ENCODE assay signal across 1 cellular context in the genomic region with DNA sequence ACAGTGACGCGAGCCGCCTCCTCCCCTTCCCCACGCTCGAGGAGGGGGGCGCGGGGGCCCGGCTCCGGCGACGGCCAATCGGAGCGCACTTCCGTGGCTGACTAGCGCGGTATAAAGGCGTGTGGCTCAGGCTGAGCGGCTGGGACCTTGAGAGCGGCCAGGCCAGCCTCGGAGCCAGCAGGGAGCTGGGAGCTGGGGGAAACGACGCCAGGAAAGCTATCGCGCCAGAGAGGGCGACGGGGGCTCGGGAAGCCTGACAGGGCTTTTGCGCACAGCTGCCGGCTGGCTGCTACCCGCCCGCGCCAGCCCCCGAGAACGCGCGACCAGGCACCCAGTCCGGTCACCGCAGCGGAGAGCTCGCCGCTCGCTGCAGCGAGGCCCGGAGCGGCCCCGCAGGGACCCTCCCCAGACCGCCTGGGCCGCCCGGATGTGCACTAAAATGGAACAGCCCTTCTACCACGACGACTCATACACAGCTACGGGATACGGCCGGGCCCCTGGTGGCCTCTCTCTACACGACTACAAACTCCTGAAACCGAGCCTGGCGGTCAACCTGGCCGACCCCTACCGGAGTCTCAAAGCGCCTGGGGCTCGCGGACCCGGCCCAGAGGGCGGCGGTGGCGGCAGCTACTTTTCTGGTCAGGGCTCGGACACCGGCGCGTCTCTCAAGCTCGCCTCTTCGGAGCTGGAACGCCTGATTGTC.
A peak's percentile ranks its signal among the peaks of the same experiment; 100 is the strongest.
TF ChIP-seq lines count a peak whose summit lies in the region.

A gene (plus strand): TSS at position 142 of the 703 bp plus-strand sequence. CDS start 286 bp downstream, at position 428.

TF ChIP-seq in K562, 482 proteins besides CTCF, POLR2A, EP300 and RAD21 (continued from another document and continues in another):
- TF ChIP-seq ETV6 (IDR thresholded peaks at IDR 0.05; ENCODE audit: borderline replicate concordance in 1 of 2, low read depth in 2 of 2, low read length in 1 of 2), result no peak
- peak; percentile 73; the same call in 1 of the 2 replicates for TF ChIP-seq ETV6 (CRISPR knock-in tag; IDR thresholded peaks at IDR 0.05; ENCODE audit: borderline replicate concordance)
- TF ChIP-seq, protein P1, sequence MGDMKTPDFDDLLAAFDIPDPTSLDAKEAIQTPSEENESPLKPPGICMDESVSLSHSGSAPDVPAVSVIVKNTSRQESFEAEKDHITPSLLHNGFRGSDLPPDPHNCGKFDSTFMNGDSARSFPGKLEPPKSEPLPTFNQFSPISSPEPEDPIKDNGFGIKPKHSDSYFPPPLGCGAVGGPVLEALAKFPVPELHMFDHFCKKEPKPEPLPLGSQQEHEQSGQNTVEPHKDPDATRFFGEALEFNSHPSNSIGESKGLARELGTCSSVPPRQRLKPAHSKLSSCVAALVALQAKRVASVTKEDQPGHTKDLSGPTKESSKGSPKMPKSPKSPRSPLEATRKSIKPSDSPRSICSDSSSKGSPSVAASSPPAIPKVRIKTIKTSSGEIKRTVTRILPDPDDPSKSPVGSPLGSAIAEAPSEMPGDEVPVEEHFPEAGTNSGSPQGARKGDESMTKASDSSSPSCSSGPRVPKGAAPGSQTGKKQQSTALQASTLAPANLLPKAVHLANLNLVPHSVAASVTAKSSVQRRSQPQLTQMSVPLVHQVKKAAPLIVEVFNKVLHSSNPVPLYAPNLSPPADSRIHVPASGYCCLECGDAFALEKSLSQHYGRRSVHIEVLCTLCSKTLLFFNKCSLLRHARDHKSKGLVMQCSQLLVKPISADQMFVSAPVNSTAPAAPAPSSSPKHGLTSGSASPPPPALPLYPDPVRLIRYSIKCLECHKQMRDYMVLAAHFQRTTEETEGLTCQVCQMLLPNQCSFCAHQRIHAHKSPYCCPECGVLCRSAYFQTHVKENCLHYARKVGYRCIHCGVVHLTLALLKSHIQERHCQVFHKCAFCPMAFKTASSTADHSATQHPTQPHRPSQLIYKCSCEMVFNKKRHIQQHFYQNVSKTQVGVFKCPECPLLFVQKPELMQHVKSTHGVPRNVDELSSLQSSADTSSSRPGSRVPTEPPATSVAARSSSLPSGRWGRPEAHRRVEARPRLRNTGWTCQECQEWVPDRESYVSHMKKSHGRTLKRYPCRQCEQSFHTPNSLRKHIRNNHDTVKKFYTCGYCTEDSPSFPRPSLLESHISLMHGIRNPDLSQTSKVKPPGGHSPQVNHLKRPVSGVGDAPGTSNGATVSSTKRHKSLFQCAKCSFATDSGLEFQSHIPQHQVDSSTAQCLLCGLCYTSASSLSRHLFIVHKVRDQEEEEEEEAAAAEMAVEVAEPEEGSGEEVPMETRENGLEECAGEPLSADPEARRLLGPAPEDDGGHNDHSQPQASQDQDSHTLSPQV (IDR thresholded peaks at IDR 0.05), result no peak
- no peak for TF ChIP-seq ZNF766 (CRISPR knock-in tag; conservative IDR thresholded peaks at IDR 0.05)
- TF ChIP-seq ZNF444 (CRISPR knock-in tag; IDR thresholded peaks at IDR 0.05), result no peak
- no peak for TF ChIP-seq C11orf30 (IDR thresholded peaks at IDR 0.05; ENCODE audit: low read depth)
- TF ChIP-seq, protein P2, sequence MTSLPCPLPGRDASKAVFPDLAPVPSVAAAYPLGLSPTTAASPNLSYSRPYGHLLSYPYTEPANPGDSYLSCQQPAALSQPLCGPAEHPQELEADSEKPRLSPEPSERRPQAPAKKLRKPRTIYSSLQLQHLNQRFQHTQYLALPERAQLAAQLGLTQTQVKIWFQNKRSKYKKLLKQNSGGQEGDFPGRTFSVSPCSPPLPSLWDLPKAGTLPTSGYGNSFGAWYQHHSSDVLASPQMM (CRISPR knock-in tag; IDR thresholded peaks at IDR 0.05), result no peak
- TF ChIP-seq TAL1 (IDR thresholded peaks at IDR 0.05), result no peak
- peak; percentile 74 for TF ChIP-seq JUND (IDR thresholded peaks at IDR 0.05; ENCODE audit: borderline replicate concordance, low read depth, low read length)
- no peak; the same call in 2 of the 3 replicates for TF ChIP-seq JUND (tag; IDR thresholded peaks at IDR 0.05; ENCODE audit: borderline replicate concordance, low read depth, low read length)
- TF ChIP-seq CBX5 (IDR thresholded peaks at IDR 0.05; ENCODE audit: borderline replicate concordance, low read depth), result 0 out of 2 replicates have a peak, but pooled peaks have one; percentile 22
- peak; percentile 68 for TF ChIP-seq PCBP2 (IDR thresholded peaks at IDR 0.05; ENCODE audit: low read depth, low read length, poor library complexity, severe bottlenecking)
- 0 out of 2 replicates have a peak, but pooled peaks have one; percentile 6 for TF ChIP-seq RFX5 (IDR thresholded peaks at IDR 0.05; ENCODE audit: low read depth, low read length)
- no peak for TF ChIP-seq ZNF695 (CRISPR knock-in tag; IDR thresholded peaks at IDR 0.05)
- TF ChIP-seq ZNF717 (CRISPR knock-in tag; IDR thresholded peaks at IDR 0.05), result no peak
- TF ChIP-seq, protein P3, sequence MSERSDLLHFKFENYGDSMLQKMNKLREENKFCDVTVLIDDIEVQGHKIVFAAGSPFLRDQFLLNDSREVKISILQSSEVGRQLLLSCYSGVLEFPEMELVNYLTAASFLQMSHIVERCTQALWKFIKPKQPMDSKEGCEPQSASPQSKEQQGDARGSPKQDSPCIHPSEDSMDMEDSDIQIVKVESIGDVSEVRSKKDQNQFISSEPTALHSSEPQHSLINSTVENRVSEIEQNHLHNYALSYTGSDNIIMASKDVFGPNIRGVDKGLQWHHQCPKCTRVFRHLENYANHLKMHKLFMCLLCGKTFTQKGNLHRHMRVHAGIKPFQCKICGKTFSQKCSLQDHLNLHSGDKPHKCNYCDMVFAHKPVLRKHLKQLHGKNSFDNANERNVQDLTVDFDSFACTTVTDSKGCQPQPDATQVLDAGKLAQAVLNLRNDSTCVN (CRISPR knock-in tag; IDR thresholded peaks at IDR 0.05), result 0 out of 2 replicates have a peak, but pooled peaks have one; percentile 44
- TF ChIP-seq BDP1 (IDR thresholded peaks at IDR 0.05; ENCODE audit: insufficient read depth, insufficient read length), result no peak
- peak; percentile 96 for TF ChIP-seq ELF4 (CRISPR knock-in tag; IDR thresholded peaks at IDR 0.05)
- TF ChIP-seq HNRNPH1 (optimal IDR thresholded peaks at IDR 0.05; ENCODE audit: low read depth, low read length), result no peak
- no peak for TF ChIP-seq HMG20A (CRISPR knock-in tag; conservative IDR thresholded peaks at IDR 0.05)
- peak; percentile 56 for TF ChIP-seq ATF1 (CRISPR knock-in tag; IDR thresholded peaks at IDR 0.05)
- peak; percentile 95 for TF ChIP-seq ATF1 (tag; IDR thresholded peaks at IDR 0.05)
- TF ChIP-seq ZNF431 (CRISPR knock-in tag; IDR thresholded peaks at IDR 0.05), result 0 out of 2 replicates have a peak, but pooled peaks have one; percentile 22
- TF ChIP-seq ZBED1 (IDR thresholded peaks at IDR 0.05), result peak; percentile 93
- TF ChIP-seq, protein P4, sequence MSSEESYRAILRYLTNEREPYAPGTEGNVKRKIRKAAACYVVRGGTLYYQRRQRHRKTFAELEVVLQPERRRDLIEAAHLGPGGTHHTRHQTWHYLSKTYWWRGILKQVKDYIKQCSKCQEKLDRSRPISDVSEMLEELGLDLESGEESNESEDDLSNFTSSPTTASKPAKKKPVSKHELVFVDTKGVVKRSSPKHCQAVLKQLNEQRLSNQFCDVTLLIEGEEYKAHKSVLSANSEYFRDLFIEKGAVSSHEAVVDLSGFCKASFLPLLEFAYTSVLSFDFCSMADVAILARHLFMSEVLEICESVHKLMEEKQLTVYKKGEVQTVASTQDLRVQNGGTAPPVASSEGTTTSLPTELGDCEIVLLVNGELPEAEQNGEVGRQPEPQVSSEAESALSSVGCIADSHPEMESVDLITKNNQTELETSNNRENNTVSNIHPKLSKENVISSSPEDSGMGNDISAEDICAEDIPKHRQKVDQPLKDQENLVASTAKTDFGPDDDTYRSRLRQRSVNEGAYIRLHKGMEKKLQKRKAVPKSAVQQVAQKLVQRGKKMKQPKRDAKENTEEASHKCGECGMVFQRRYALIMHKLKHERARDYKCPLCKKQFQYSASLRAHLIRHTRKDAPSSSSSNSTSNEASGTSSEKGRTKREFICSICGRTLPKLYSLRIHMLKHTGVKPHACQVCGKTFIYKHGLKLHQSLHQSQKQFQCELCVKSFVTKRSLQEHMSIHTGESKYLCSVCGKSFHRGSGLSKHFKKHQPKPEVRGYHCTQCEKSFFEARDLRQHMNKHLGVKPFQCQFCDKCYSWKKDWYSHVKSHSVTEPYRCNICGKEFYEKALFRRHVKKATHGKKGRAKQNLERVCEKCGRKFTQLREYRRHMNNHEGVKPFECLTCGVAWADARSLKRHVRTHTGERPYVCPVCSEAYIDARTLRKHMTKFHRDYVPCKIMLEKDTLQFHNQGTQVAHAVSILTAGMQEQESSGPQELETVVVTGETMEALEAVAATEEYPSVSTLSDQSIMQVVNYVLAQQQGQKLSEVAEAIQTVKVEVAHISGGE (CRISPR knock-in tag; IDR thresholded peaks at IDR 0.05), result no peak; a peak in 1 of 6 replicates
- peak; percentile 92 for TF ChIP-seq LCOR (CRISPR knock-in tag; IDR thresholded peaks at IDR 0.05)
- peak; percentile 85; the same call in 1 of the 2 replicates for TF ChIP-seq ZC3H4 (CRISPR knock-in tag; IDR thresholded peaks at IDR 0.05; ENCODE audit: borderline replicate concordance)
- no peak for TF ChIP-seq TFAM (CRISPR knock-in tag; conservative IDR thresholded peaks at IDR 0.05)
- TF ChIP-seq PRMT5 (CRISPR knock-in tag; IDR thresholded peaks at IDR 0.05), result no peak
- no peak for TF ChIP-seq SP2 (IDR thresholded peaks at IDR 0.05; ENCODE audit: extremely low read depth, low read depth, low read length, poor library complexity, severe bottlenecking)
- TF ChIP-seq, protein P5, sequence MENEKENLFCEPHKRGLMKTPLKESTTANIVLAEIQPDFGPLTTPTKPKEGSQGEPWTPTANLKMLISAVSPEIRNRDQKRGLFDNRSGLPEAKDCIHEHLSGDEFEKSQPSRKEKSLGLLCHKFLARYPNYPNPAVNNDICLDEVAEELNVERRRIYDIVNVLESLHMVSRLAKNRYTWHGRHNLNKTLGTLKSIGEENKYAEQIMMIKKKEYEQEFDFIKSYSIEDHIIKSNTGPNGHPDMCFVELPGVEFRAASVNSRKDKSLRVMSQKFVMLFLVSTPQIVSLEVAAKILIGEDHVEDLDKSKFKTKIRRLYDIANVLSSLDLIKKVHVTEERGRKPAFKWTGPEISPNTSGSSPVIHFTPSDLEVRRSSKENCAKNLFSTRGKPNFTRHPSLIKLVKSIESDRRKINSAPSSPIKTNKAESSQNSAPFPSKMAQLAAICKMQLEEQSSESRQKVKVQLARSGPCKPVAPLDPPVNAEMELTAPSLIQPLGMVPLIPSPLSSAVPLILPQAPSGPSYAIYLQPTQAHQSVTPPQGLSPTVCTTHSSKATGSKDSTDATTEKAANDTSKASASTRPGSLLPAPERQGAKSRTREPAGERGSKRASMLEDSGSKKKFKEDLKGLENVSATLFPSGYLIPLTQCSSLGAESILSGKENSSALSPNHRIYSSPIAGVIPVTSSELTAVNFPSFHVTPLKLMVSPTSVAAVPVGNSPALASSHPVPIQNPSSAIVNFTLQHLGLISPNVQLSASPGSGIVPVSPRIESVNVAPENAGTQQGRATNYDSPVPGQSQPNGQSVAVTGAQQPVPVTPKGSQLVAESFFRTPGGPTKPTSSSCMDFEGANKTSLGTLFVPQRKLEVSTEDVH (IDR thresholded peaks at IDR 0.05; ENCODE audit: low read depth, partially characterized antibody), result peak; percentile 36
- TF ChIP-seq NR4A1 (CRISPR knock-in tag; IDR thresholded peaks at IDR 0.05), result no peak
- peak; percentile 60; the same call in 1 of the 2 replicates for TF ChIP-seq NR4A1 (tag; IDR thresholded peaks at IDR 0.05)
- TF ChIP-seq PHF8 (IDR thresholded peaks at IDR 0.05; ENCODE audit: borderline replicate concordance, low read length), result peak; percentile 84
- no peak for TF ChIP-seq PHTF2 (CRISPR knock-in tag; IDR thresholded peaks at IDR 0.05)
- peak; percentile 92 to 94; a peak in 2 of 4 replicates for TF ChIP-seq SIN3A (IDR thresholded peaks at IDR 0.05; ENCODE audit: borderline replicate concordance in 2 of 2, control insufficient read depth in 1 of 2, low read depth in 2 of 2, low read length in 2 of 2)
- TF ChIP-seq, protein P6, sequence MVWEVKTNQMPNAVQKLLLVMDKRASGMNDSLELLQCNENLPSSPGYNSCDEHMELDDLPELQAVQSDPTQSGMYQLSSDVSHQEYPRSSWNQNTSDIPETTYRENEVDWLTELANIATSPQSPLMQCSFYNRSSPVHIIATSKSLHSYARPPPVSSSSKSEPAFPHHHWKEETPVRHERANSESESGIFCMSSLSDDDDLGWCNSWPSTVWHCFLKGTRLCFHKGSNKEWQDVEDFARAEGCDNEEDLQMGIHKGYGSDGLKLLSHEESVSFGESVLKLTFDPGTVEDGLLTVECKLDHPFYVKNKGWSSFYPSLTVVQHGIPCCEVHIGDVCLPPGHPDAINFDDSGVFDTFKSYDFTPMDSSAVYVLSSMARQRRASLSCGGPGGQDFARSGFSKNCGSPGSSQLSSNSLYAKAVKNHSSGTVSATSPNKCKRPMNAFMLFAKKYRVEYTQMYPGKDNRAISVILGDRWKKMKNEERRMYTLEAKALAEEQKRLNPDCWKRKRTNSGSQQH (CRISPR knock-in tag; IDR thresholded peaks at IDR 0.05), result peak; percentile 94
- TF ChIP-seq, protein P7, sequence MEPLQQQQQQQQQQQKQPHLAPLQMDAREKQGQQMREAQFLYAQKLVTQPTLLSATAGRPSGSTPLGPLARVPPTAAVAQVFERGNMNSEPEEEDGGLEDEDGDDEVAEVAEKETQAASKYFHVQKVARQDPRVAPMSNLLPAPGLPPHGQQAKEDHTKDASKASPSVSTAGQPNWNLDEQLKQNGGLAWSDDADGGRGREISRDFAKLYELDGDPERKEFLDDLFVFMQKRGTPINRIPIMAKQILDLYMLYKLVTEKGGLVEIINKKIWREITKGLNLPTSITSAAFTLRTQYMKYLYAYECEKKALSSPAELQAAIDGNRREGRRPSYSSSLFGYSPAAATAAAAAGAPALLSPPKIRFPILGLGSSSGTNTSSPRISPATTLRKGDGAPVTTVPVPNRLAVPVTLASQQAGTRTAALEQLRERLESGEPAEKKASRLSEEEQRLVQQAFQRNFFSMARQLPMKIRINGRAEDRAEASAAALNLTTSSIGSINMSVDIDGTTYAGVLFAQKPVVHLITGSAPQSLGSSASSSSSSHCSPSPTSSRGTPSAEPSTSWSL (CRISPR knock-in tag; IDR thresholded peaks at IDR 0.05; ENCODE audit: borderline replicate concordance), result no peak
- no peak; the same call in 1 of the 2 replicates for TF ChIP-seq MEF2A (IDR thresholded peaks at IDR 0.05; ENCODE audit: control insufficient read depth, low read depth, low read length)
- TF ChIP-seq FOXM1 (IDR thresholded peaks at IDR 0.05; ENCODE audit: low read depth), result no peak
- TF ChIP-seq FOXM1 (CRISPR knock-in tag; IDR thresholded peaks at IDR 0.05; ENCODE audit: low read depth), result peak; percentile 78; the same call in 1 of the 2 replicates
